9 cellular contexts compared by ENCODE assay signal in the genomic region with DNA sequence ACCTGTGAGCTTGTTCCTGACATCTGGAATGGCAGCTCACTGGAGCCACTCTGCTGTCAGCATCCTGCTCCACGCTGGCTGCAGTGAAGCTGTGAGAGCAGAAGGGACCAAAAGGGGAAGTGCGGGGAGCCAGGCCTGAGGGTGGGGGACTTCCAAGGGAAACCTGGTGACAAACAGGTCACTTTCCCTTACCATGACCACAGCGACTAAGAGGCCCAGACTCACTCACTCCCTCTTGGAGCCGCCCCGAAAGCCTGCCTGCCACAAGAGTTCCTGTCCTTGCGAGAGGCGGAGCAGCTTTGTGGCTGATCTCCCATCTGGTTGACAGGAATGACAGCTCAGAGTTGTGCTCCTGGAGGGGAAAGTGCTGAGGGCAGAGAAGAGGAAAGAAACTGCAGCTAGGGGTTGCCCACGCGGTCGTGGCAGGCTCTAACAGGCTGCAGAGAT.
DNase-seq lines count a peak whose midpoint lies in the region; ATAC-seq lines count a peak whose summit lies in the region.
"Had no signal": no experiment of that assay in that cellular context is flagged by ENCODE, and none has a peak within 500 bp of the region (broad histone marks: within the 10 kb centered on the region; RNA-seq: fewer than 3 reads in every experiment).

No MANE protein-coding gene starts in this region.

- ATAC-seq in GM19023 (IDR thresholded peaks at IDR 0.05; ENCODE audit: unreplicated experiment) (peak; percentile 93), HG02884 (IDR thresholded peaks at IDR 0.05; ENCODE audit: unreplicated experiment) (peak; percentile 92)

- DNase-seq in CD1c-positive myeloid dendritic cell (ENCODE audit: extremely low spot score) (peak; percentile 66), RPMI7951 (ENCODE audit: low read depth) (peak; percentile 4), DMS114 treated with DMSO at 0.1 percent for 48 hours (lab: John Stamatoyannopoulos, UW; ENCODE audit: unreplicated experiment) (no peak), DMS 273 treated with DMSO at 0.1 percent for 48 hours (lab: John Stamatoyannopoulos, UW) (no peak), NCI-H748 (lab: John Stamatoyannopoulos, UW; ENCODE audit: unreplicated experiment) (no peak)
- no peak for DNase-seq in effector CD4-positive, alpha-beta T cell
- DNase-seq: stimulated activated CD4-positive, alpha-beta T cell treated with anti-CD3 and anti-CD28 coated beads, Interleukin-2, amount 100 ng/mL, for 24 hours had no signal

Comparison
In these comparisons a context has a peak if more than half of its experiments do, and no peak if none do; other contexts are left out.
1. DNase-seq: peak in CD1c-positive myeloid dendritic cell (single experiment) and RPMI7951 (single experiment); none in DMS114 treated with DMSO at 0.1 percent for 48 hours (single experiment), DMS 273 treated with DMSO at 0.1 percent for 48 hours (single experiment), effector CD4-positive, alpha-beta T cell (single experiment) and NCI-H748 (single experiment).